ENCODE assay signal across 8 cellular contexts in the genomic region with DNA sequence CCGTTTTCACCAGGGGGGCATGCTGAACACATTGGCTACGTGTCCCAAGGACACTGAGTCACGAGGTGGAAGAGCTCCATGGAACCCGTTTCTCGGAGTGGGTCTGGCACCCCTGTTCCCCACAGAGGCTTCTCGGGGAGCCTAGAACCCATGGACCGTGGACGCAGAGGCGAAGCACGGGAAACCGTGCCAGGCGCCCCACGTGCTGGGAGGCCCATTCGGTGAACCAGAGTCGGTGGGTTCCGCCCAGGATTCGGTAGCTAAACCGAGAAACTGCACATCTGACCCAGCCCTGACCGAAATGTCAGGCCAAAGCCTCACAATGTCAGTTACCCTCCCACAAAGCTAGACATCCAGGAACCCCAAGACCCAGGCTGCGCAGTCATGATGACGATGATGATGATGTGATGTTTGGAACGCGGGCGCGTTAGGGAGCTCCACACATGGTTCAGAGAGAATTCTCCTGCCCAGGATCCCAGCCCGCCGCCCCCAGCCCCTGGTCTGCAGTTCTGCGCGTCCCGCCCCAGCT. TPM values are rescaled to one million over a fixed set of nuclear protein-coding genes. Genes with fewer than 3 reads are reported as not detected.
A peak's percentile ranks its signal among the peaks of the same experiment; 100 is the strongest.
DNase-seq lines count a peak whose midpoint lies in the region; ATAC-seq and TF ChIP-seq lines count a peak whose summit lies in the region.

No MANE protein-coding gene starts in this region.

- no peaks in the 10 kb centered on the region for H3K9me3 ChIP-seq in WERI-Rb-1 (ENCODE audit: severe bottlenecking)
- H3K9me3 ChIP-seq in esophagus (ENCODE audit: control insufficient read depth in 2 of 2, insufficient read depth in 1 of 2, low read depth in 1 of 2, low read length in 1 of 2), result no peaks in the 10 kb centered on the region
- no peaks in the 10 kb centered on the region for H3K9me3 ChIP-seq in vagina

- peak; percentile 14 for ATAC-seq in HG03095 (IDR thresholded peaks at IDR 0.05; ENCODE audit: unreplicated experiment)
- peak; percentile 14 to 29 for ATAC-seq in naive thymus-derived CD8-positive, alpha-beta T cell

- H3K27me3 Mint-ChIP-seq in naive thymus-derived CD8-positive, alpha-beta T cell, result peaks cover 0 to 10% (median 0%) of the 10 kb centered on the region in 5 donors

- POLR2A ChIA-PET in naive thymus-derived CD8-positive, alpha-beta T cell (lab: Charles Lee), result interaction anchor here (0.7 to 2.7 kb wide), 9 partner anchors 8 to 53 kb away, joined by 3 to 22 read pairs (median 3); no protein-coding TSS in a partner anchor

- H3K9me3 Mint-ChIP-seq in naive thymus-derived CD8-positive, alpha-beta T cell, result peaks cover 0 to 10% (median 0%) of the 10 kb centered on the region in 9 donors

- H3K36me3 ChIP-seq in WERI-Rb-1 (no peaks in the 10 kb centered on the region), esophagus (ENCODE audit: control insufficient read depth in 2 of 2, insufficient read depth in 2 of 2, low read length in 1 of 2) (no peaks in the 10 kb centered on the region), vagina (no peaks in the 10 kb centered on the region)

- H3K36me3 Mint-ChIP-seq in naive thymus-derived CD8-positive, alpha-beta T cell, result peaks cover 0 to 5% (median 3%) of the 10 kb centered on the region in 3 donors

- DNase-seq in SKM-1 treated with dmso at 0.1 percent for 144 hours (lab: John Stamatoyannopoulos, UW; ENCODE audit: unreplicated experiment) (peak; percentile 61), SKM-1 (lab: John Stamatoyannopoulos, UW; ENCODE audit: unreplicated experiment) (no peak), WERI-Rb-1 (peak; percentile 23), vagina (ENCODE audit: extremely low spot score in 2 of 2) (peak in 1 of 2 donors; percentile 92), activated gamma-delta T cell treated with Interleukin-2 at 50 U/mL for 16 hours (no peak)
- DNase-seq in naive thymus-derived CD8-positive, alpha-beta T cell, result no peak

- WGBS in esophagus, 2 donors, result 1 to 3% methylated on average over 30 of the region's 30 CpGs

- no peaks in the 10 kb centered on the region for H3K27me3 ChIP-seq in WERI-Rb-1 (ENCODE audit: insufficient read depth, low read depth, severe bottlenecking)
- H3K27me3 ChIP-seq in esophagus (ENCODE audit: control insufficient read depth in 1 of 2, insufficient read depth in 2 of 2, low read length in 2 of 2), result no peaks in the 10 kb centered on the region
- H3K27me3 ChIP-seq in vagina, result no peaks in the 10 kb centered on the region

- H3K4me1 ChIP-seq in esophagus (ENCODE audit: control insufficient read depth in 2 of 2, insufficient read depth in 2 of 2, low read length in 1 of 2), result peaks cover 0 to 3% of the 10 kb centered on the region in 2 donors
- peaks cover 9% of the 10 kb centered on the region for H3K4me1 ChIP-seq in vagina

- TF ChIP-seq CTCF in WERI-Rb-1 (IDR thresholded peaks at IDR 0.05; ENCODE audit: low read depth, low read length), result no peak
- no peak for TF ChIP-seq CTCF in vagina (IDR thresholded peaks at IDR 0.05)

- H3K27ac Mint-ChIP-seq in naive thymus-derived CD8-positive, alpha-beta T cell, result peak overlapping the region; percentile 91 to 100 (median 94)

- H3K27ac ChIP-seq in WERI-Rb-1 (peak overlapping the region; percentile 1), esophagus (ENCODE audit: low read depth in 2 of 2, low read length in 1 of 2) (peak overlapping the region; percentile 57 to 78), vagina (peak overlapping the region; percentile 90)

- peak overlapping the region; percentile 89 to 98 (median 94) for H3K4me3 Mint-ChIP-seq in naive thymus-derived CD8-positive, alpha-beta T cell

- peaks cover 30 to 59% (median 55%) of the 10 kb centered on the region in 4 donors for H3K4me1 Mint-ChIP-seq in naive thymus-derived CD8-positive, alpha-beta T cell

- intact Hi-C loops in vagina (cut with DNase I), result no loop called here

- TF ChIP-seq POLR2A in vagina (IDR thresholded peaks at IDR 0.05), result no peak

- H3K4me3 ChIP-seq in WERI-Rb-1 (ENCODE audit: low read depth, low read length) (peak overlapping the region; percentile 94), esophagus (ENCODE audit: low read depth in 1 of 2, low read length in 2 of 2) (peak overlapping the region; percentile 63 to 74), vagina (peak overlapping the region; percentile 65 to 90)

RNA-seq across cellular contexts. Expression of a gene that starts 28.5 kb away (rescaled TPM):
- polyA plus RNA-seq in esophagus, result under 1 TPM; 0.20 to 0.25 TPM
- total RNA-seq in naive thymus-derived CD8-positive, alpha-beta T cell, result under 1 TPM in 1 of 2 experiments, not detected in 1; 0.81 TPM
- polyA plus RNA-seq in naive thymus-derived CD8-positive, alpha-beta T cell, result under 1 TPM in 2 of 3 donors, not detected in 1; 0.09 to 0.24 TPM
- total RNA-seq in vagina, result 6.9 TPM

Comparison
In these comparisons a context has a peak if more than half of its experiments do, and no peak if none do; other contexts are left out.
1. DNase-seq: peak in SKM-1 treated with dmso at 0.1 percent for 144 hours (single experiment) and WERI-Rb-1 (single experiment); none in SKM-1 (single experiment), naive thymus-derived CD8-positive, alpha-beta T cell (0 of 10) and activated gamma-delta T cell treated with Interleukin-2 at 50 U/mL for 16 hours (single experiment).
2. H3K27ac ChIP-seq: peak in every context shown above with its lines; median percentile 90 in vagina; 68 in esophagus; 1 in WERI-Rb-1.
3. Peak in every context shown above with its lines, with median percentiles within 50 percentile points of each other: H3K4me3 ChIP-seq.